ENCODE assay signal across 8 cellular contexts in the genomic region with DNA sequence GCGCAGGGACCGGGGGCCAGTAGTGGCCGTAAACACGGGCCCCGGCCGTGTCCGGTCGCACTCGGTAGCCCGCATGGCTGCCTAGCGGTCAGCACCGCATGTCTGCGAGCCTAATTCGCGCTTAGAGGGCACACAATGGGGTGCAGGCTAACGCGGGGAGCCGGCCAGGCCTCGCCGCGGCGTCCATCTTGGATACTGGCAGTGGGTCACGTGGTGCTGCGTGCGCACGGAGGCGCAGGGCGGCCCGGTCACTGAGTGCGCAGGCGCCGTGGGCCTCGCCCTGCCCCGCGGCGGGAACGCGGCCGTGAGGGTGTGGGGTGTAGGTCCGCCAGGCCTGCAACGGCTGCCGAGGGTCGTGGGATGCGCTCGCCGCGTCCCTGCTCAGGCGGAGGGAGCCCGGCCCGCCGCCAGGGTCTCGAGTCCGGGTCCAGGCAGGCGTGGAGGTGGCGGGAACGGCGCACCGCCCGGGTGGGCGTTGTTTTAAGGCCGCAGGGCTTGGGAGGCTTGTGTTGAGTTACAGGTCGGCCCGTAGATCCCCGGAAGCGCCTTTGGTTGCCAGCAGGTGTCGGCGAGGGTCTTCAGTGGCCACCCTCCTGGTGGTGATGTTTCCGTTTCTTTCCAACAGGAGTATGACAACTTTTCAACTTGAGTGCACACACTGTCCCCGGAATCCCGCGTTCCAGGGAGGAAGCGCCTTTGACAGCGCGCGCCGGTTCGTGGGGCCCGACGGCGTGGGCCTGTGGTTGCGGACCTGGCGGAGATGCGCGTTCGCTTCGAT. TPM values are rescaled to one million over a fixed set of nuclear protein-coding genes. Genes with fewer than 3 reads are reported as not detected.
DNase-seq lines count a peak whose midpoint lies in the region; ATAC-seq and TF ChIP-seq lines count a peak whose summit lies in the region.

No MANE protein-coding gene starts in this region.

- peak overlapping the region; percentile 86 for H3K4me3 ChIP-seq in BE2C (ENCODE audit: low read depth, low read length)

- H3K9me3 Mint-ChIP-seq in chondrocyte (ENCODE audit: low read depth), result peaks cover 5% of the 10 kb centered on the region

- ATAC-seq in GM19043 (IDR thresholded peaks at IDR 0.05; ENCODE audit: low read depth, unreplicated experiment) (peak; percentile 56), HG03342 (IDR thresholded peaks at IDR 0.05; ENCODE audit: unreplicated experiment) (peak; percentile 60)

- peaks cover 23% of the 10 kb centered on the region for H3K4me1 Mint-ChIP-seq in chondrocyte (ENCODE audit: low read depth)

- TF ChIP-seq CTCF in BE2C (IDR thresholded peaks at IDR 0.05; ENCODE audit: low read depth, low read length) (peak; percentile 29), chondrocyte (IDR thresholded peaks at IDR 0.05) (peak; percentile 50)

- no peaks in the 10 kb centered on the region for H3K27me3 Mint-ChIP-seq in chondrocyte (ENCODE audit: low read depth)

- no peaks in the 10 kb centered on the region for H3K36me3 Mint-ChIP-seq in chondrocyte (ENCODE audit: low read depth)

- H3K4me3 Mint-ChIP-seq in chondrocyte (ENCODE audit: unreplicated experiment), result peak overlapping the region; percentile 85

- H3K36me3 ChIP-seq in BE2C, result 0 out of 2 replicates have a peak, but pooled peaks cover 1% of the 10 kb centered on the region

- peak overlapping the region; percentile 98 for H3K27ac Mint-ChIP-seq in chondrocyte (ENCODE audit: unreplicated experiment)

- DNase-seq in BE2C (peak; percentile 95), NCI-H345 (lab: John Stamatoyannopoulos, UW) (peak; percentile 94), chondrocyte (ENCODE audit: low spot score) (peak; percentile 95), kidney tubule cell (ENCODE audit: low spot score) (peak; percentile 92)
- DNase-seq in activated CD4-positive, CD25-positive, alpha-beta regulatory T cell (lab: John Stamatoyannopoulos, UW), result peak; percentile 82 to 89 (median 87)
- peak; percentile 86 to 89 for DNase-seq in stimulated activated CD4-positive, alpha-beta T cell treated with anti-CD3 and anti-CD28 coated beads, Interleukin-15, amount 100 ng/mL, for 48 hours (ENCODE audit: low read depth in 2 of 2)

- peaks cover 3% of the 10 kb centered on the region; the same call in 1 of the 2 replicates for H3K4me1 ChIP-seq in BE2C

- no peaks in the 10 kb centered on the region for H3K27me3 ChIP-seq in BE2C

- H3K9me3 ChIP-seq in BE2C, result no peaks in the 10 kb centered on the region; the same call in 1 of the 2 replicates

RNA-seq across cellular contexts. Expression of gene HDAC4, which starts 0.8 kb away (rescaled TPM):
- 9.3 TPM for polyA plus RNA-seq in BE2C (2012; ENCODE audit: insufficient read depth, insufficient read length, low read depth)
- 16.4 to 27.0 TPM (median 22.3 TPM) in 3 replicates for total RNA-seq in chondrocyte

Comparison
In these comparisons a context has a peak if more than half of its experiments do, and no peak if none do; other contexts are left out.
1. Peak in every context shown above with its lines: DNase-seq, ATAC-seq and H3K4me3 ChIP-seq.